Comparison of ENCODE assay signal across 30 cellular contexts in the genomic region with DNA sequence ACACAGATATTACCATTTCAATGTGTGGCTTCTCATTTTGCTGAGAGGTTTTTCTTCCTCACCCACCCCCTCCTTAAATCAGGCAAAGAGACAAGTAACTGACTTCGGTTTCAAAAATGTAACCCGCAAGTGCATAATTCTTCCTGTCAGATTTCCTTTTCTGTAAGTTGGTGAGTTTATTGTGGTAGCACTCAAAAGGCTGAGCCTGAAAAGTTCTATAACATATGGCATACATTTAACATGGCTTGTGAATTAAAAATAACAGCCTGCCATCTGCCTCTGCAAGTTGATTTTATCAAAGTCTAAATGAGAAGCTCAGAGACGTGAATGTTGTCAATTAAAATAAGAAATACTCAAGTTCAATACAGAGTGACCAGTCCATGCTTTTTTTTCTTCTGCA.
DNase-seq lines count a peak whose midpoint lies in the region; ATAC-seq and TF ChIP-seq lines count a peak whose summit lies in the region.
"Had no signal": no experiment of that assay in that cellular context is flagged by ENCODE, and none has a peak within 500 bp of the region (broad histone marks: within the 10 kb centered on the region; RNA-seq: fewer than 3 reads in every experiment).

No MANE protein-coding gene starts in this region.

- H3K27ac Mint-ChIP-seq in effector memory CD8-positive, alpha-beta T cell, result no peak overlapping the region
- no peak overlapping the region for H3K27ac Mint-ChIP-seq in activated T-cell treated with anti-CD3 and anti-CD28 coated beads, Interleukin-2, amount 50 U/mL, for 72 hours
- H3K27ac Mint-ChIP-seq in osteocyte (ENCODE audit: unreplicated experiment), result no peak overlapping the region
- H3K27ac Mint-ChIP-seq: activated CD4-positive, alpha-beta T cell treated with anti-CD3 and anti-CD28 coated beads, Interleukin-2, amount 10 ng/mL, durations not matched to agents 7 days and 5 days; activated naive CD8-positive, alpha-beta T cell; stimulated activated memory B cell treated with anti-CD40 and anti-IgM and Interleukin-4, amounts not matched to agents 10 μg/mL and 1 μg/mL and 100 μg/mL, for 72 hours had no signal

- H4K20me1 ChIP-seq in BLaER1 treated with 17β-estradiol and CSF1 and Interleukin-3, amounts not matched to agents 10 nM and 100 nM, result no peaks in the 10 kb centered on the region
- H4K20me1 ChIP-seq in Loucy (ENCODE audit: insufficient read depth, low read length, poor library complexity, severe bottlenecking), result no peaks in the 10 kb centered on the region

- no peaks in the 10 kb centered on the region for H3K36me3 Mint-ChIP-seq in effector memory CD8-positive, alpha-beta T cell (ENCODE audit: insufficient read depth)
- no peaks in the 10 kb centered on the region for H3K36me3 Mint-ChIP-seq in activated T-cell treated with anti-CD3 and anti-CD28 coated beads, Interleukin-2, amount 50 U/mL, for 72 hours (ENCODE audit: insufficient read depth in 2 of 2)
- H3K36me3 Mint-ChIP-seq in osteocyte (ENCODE audit: unreplicated experiment), result no peaks in the 10 kb centered on the region
- H3K36me3 Mint-ChIP-seq: activated naive CD8-positive, alpha-beta T cell; stimulated activated memory B cell treated with anti-CD40 and anti-IgM and Interleukin-4, amounts not matched to agents 10 μg/mL and 1 μg/mL and 100 μg/mL, for 72 hours had no signal

- peak overlapping the region in 9 of 11 experiments; percentile 29 to 68 (median 55); a peak in 16 of 22 replicates for H3K9ac ChIP-seq in BLaER1 treated with 17β-estradiol and CSF1 and Interleukin-3, amounts not matched to agents 10 nM and 100 nM
- H3K9ac ChIP-seq in Loucy (ENCODE audit: low read depth, low read length, poor library complexity, severe bottlenecking), result peak overlapping the region; percentile 73
- H3K9ac ChIP-seq: GM23248 had no signal

- intact Hi-C loops in uterus (cut with DNase I; ENCODE audit: low total_unique reads), result no loop called here

- ATAC-seq in effector memory CD8-positive, alpha-beta T cell (replicated peaks), result peak; percentile 26
- no peak for ATAC-seq in activated T-cell treated with anti-CD3 and anti-CD28 coated beads, Interleukin-2, amount 50 U/mL, for 72 hours (replicated peaks in 1 of 2)
- ATAC-seq: heart right ventricle; stimulated activated memory B cell treated with anti-CD40 and anti-IgM and Interleukin-4, amounts not matched to agents 10 μg/mL and 1 μg/mL and 100 μg/mL, for 72 hours had no signal

- H3K4me1 ChIP-seq in BLaER1 treated with 17β-estradiol and CSF1 and Interleukin-3, amounts not matched to agents 10 nM and 100 nM, result peaks cover 75 to 100% (median 98%) of the 10 kb centered on the region in 10 experiments
- H3K4me1 ChIP-seq in Loucy (ENCODE audit: insufficient read depth, low read length, poor library complexity, severe bottlenecking) (peaks cover 94% of the 10 kb centered on the region), uterus (no peaks in the 10 kb centered on the region)
- H3K4me1 ChIP-seq: esophagus squamous epithelium, heart right ventricle, prostate gland, sigmoid colon, upper lobe of left lung had no signal

- peak overlapping the region in 9 of 10 experiments; percentile 7 to 40 (median 23); a peak in 10 of 20 replicates for H3K4me3 ChIP-seq in BLaER1 treated with 17β-estradiol and CSF1 and Interleukin-3, amounts not matched to agents 10 nM and 100 nM
- H3K4me3 ChIP-seq in Loucy (ENCODE audit: low read length, poor library complexity, severe bottlenecking), result peak overlapping the region; percentile 61
- no peak overlapping the region for H3K4me3 ChIP-seq in uterus
- H3K4me3 ChIP-seq: esophagus squamous epithelium, GM23248, heart right ventricle, prostate gland, sigmoid colon, upper lobe of left lung had no signal

- peaks cover 0 to 14% of the 10 kb centered on the region in 2 donors for H3K9me3 Mint-ChIP-seq in effector memory CD8-positive, alpha-beta T cell
- peaks cover 0 to 2% of the 10 kb centered on the region in 2 donors for H3K9me3 Mint-ChIP-seq in activated T-cell treated with anti-CD3 and anti-CD28 coated beads, Interleukin-2, amount 50 U/mL, for 72 hours
- no peaks in the 10 kb centered on the region for H3K9me3 Mint-ChIP-seq in osteocyte (ENCODE audit: unreplicated experiment)
- H3K9me3 Mint-ChIP-seq: activated CD4-positive, alpha-beta T cell treated with anti-CD3 and anti-CD28 coated beads, Interleukin-2, amount 10 ng/mL, durations not matched to agents 7 days and 5 days; stimulated activated memory B cell treated with anti-CD40 and anti-IgM and Interleukin-4, amounts not matched to agents 10 μg/mL and 1 μg/mL and 100 μg/mL, for 72 hours had no signal

- H3F3A ChIP-seq in Loucy (ENCODE audit: low read depth), result peaks cover 5% of the 10 kb centered on the region

- no peak overlapping the region for H3K4me3 Mint-ChIP-seq in effector memory CD8-positive, alpha-beta T cell
- peak overlapping the region in 1 of 2 donors; percentile 24 for H3K4me3 Mint-ChIP-seq in activated T-cell treated with anti-CD3 and anti-CD28 coated beads, Interleukin-2, amount 50 U/mL, for 72 hours
- H3K4me3 Mint-ChIP-seq in osteocyte (ENCODE audit: unreplicated experiment), result no peak overlapping the region
- H3K4me3 Mint-ChIP-seq: activated CD4-positive, alpha-beta T cell treated with anti-CD3 and anti-CD28 coated beads, Interleukin-2, amount 10 ng/mL, durations not matched to agents 7 days and 5 days; activated naive CD8-positive, alpha-beta T cell; stimulated activated memory B cell treated with anti-CD40 and anti-IgM and Interleukin-4, amounts not matched to agents 10 μg/mL and 1 μg/mL and 100 μg/mL, for 72 hours had no signal

- H3K4me2 ChIP-seq in BLaER1 treated with 17β-estradiol and CSF1 and Interleukin-3, amounts not matched to agents 10 nM and 100 nM, result peak overlapping the region; percentile 73 to 93 (median 80)
- peak overlapping the region; percentile 81 for H3K4me2 ChIP-seq in Loucy (ENCODE audit: low read depth, low read length, poor library complexity, severe bottlenecking)

- TF ChIP-seq CTCF in Loucy (conservative IDR thresholded peaks at IDR 0.05; ENCODE audit: low read length) (no peak), osteocyte (IDR thresholded peaks at IDR 0.05) (no peak), uterus (IDR thresholded peaks at IDR 0.05) (no peak)

- H3K4me1 Mint-ChIP-seq in effector memory CD8-positive, alpha-beta T cell (ENCODE audit: low read depth in 2 of 2), result no peaks in the 10 kb centered on the region
- peaks cover 7% of the 10 kb centered on the region for H3K4me1 Mint-ChIP-seq in activated T-cell treated with anti-CD3 and anti-CD28 coated beads, Interleukin-2, amount 50 U/mL, for 72 hours (ENCODE audit: low read depth)
- H3K4me1 Mint-ChIP-seq in osteocyte (ENCODE audit: unreplicated experiment), result no peaks in the 10 kb centered on the region
- H3K4me1 Mint-ChIP-seq: stimulated activated memory B cell treated with anti-CD40 and anti-IgM and Interleukin-4, amounts not matched to agents 10 μg/mL and 1 μg/mL and 100 μg/mL, for 72 hours had no signal

- H2AFZ ChIP-seq in Loucy (ENCODE audit: low read length), result no peak overlapping the region
- H2AFZ ChIP-seq: GM23248 had no signal

- DNase-seq in SK-N-DZ (ENCODE audit: low spot score) (peak; percentile 47), osteocyte (ENCODE audit: extremely low spot score, unreplicated experiment) (no peak), uterus (no peak), SHP77 treated with DMSO at 0.1 percent for 48 hours (lab: John Stamatoyannopoulos, UW) (no peak)
- DNase-seq in effector memory CD8-positive, alpha-beta T cell, result no peak
- DNase-seq in activated T-cell treated with anti-CD3 and anti-CD28 coated beads, Interleukin-2, amount 50 U/mL, for 72 hours, result no peak
- DNase-seq: ACHN; activated CD4-positive, alpha-beta T cell treated with anti-CD3 and anti-CD28 coated beads, Interleukin-2, amount 10 ng/mL, durations not matched to agents 7 days and 5 days; activated effector memory CD4-positive, alpha-beta T cell treated with Interleukin-2 at 50 U/mL for 16 hours; C1 segment of cervical spinal cord; COR-L47; DMS79; esophagus squamous epithelium; foreskin melanocyte; GM23248; heart right ventricle; Karpas-422; NCI-H1092 treated with DMSO at 0.1 percent for 48 hours; NCI-H187; sigmoid colon; stimulated activated CD4-positive, alpha-beta T cell treated with anti-CD3 and anti-CD28 coated beads, Interleukin-4, amount 100 ng/mL, for 24 hours; substantia nigra; T-helper 9 cell; upper lobe of left lung; WERI-Rb-1 had no signal

- no peaks in the 10 kb centered on the region for H3K79me2 ChIP-seq in Loucy (ENCODE audit: insufficient read depth, low read length)

- H3K36me3 ChIP-seq in BLaER1 treated with 17β-estradiol and CSF1 and Interleukin-3, amounts not matched to agents 10 nM and 100 nM, result peaks cover 0 to 16% (median 0%) of the 10 kb centered on the region in 11 experiments; a peak in 4 of 22 replicates
- H3K36me3 ChIP-seq in Loucy (ENCODE audit: insufficient read depth, low read length), result no peaks in the 10 kb centered on the region
- H3K36me3 ChIP-seq in uterus, result no peaks in the 10 kb centered on the region
- H3K36me3 ChIP-seq: esophagus squamous epithelium, heart right ventricle, prostate gland, sigmoid colon, upper lobe of left lung, WERI-Rb-1 had no signal

- no peak for TF ChIP-seq POLR2A in uterus (IDR thresholded peaks at IDR 0.05)

- H3K9me2 ChIP-seq in Loucy (replicated peaks; ENCODE audit: low read depth, low read length), result no peaks in the 10 kb centered on the region

- H3K27ac ChIP-seq in BLaER1 treated with 17β-estradiol and CSF1 and Interleukin-3, amounts not matched to agents 10 nM and 100 nM, result peak overlapping the region in 9 of 11 experiments; percentile 40 to 82 (median 75); a peak in 18 of 22 replicates
- H3K27ac ChIP-seq in uterus, result no peak overlapping the region
- H3K27ac ChIP-seq: esophagus squamous epithelium, GM23248, heart right ventricle, prostate gland, sigmoid colon, upper lobe of left lung, WERI-Rb-1 had no signal

- no peaks in the 10 kb centered on the region for H3K27me3 ChIP-seq in BLaER1 treated with 17β-estradiol and CSF1 and Interleukin-3, amounts not matched to agents 10 nM and 100 nM
- H3K27me3 ChIP-seq in Loucy (ENCODE audit: insufficient read depth, low read length, poor library complexity, severe bottlenecking), result no peaks in the 10 kb centered on the region
- no peaks in the 10 kb centered on the region for H3K27me3 ChIP-seq in uterus
- H3K27me3 ChIP-seq: esophagus squamous epithelium, sigmoid colon, upper lobe of left lung had no signal

- no peaks in the 10 kb centered on the region for H3K27me3 Mint-ChIP-seq in effector memory CD8-positive, alpha-beta T cell
- H3K27me3 Mint-ChIP-seq in activated T-cell treated with anti-CD3 and anti-CD28 coated beads, Interleukin-2, amount 50 U/mL, for 72 hours (ENCODE audit: low read depth), result no peaks in the 10 kb centered on the region
- H3K27me3 Mint-ChIP-seq in osteocyte (ENCODE audit: unreplicated experiment), result no peaks in the 10 kb centered on the region
- H3K27me3 Mint-ChIP-seq: activated CD4-positive, alpha-beta T cell treated with anti-CD3 and anti-CD28 coated beads, Interleukin-2, amount 10 ng/mL, durations not matched to agents 7 days and 5 days; stimulated activated memory B cell treated with anti-CD40 and anti-IgM and Interleukin-4, amounts not matched to agents 10 μg/mL and 1 μg/mL and 100 μg/mL, for 72 hours had no signal

- peaks cover 0 to 12% (median 5%) of the 10 kb centered on the region in 11 experiments; a peak in 8 of 22 replicates for H3K9me3 ChIP-seq in BLaER1 treated with 17β-estradiol and CSF1 and Interleukin-3, amounts not matched to agents 10 nM and 100 nM (replicated peaks in 1 of 11)
- H3K9me3 ChIP-seq in Loucy (ENCODE audit: insufficient read depth, low read depth, low read length), result no peaks in the 10 kb centered on the region
- no peaks in the 10 kb centered on the region for H3K9me3 ChIP-seq in uterus
- H3K9me3 ChIP-seq: esophagus squamous epithelium, heart right ventricle, prostate gland, sigmoid colon, upper lobe of left lung had no signal

Comparison
In these comparisons a context has a peak if more than half of its experiments do, and no peak if none do; other contexts are left out.
1. H3K27ac ChIP-seq: peak in BLaER1 treated with 17β-estradiol and CSF1 and Interleukin-3, amounts not matched to agents 10 nM and 100 nM (9 of 11); none in uterus (0 of 2).
2. H3K4me3 ChIP-seq: peak in BLaER1 treated with 17β-estradiol and CSF1 and Interleukin-3, amounts not matched to agents 10 nM and 100 nM (9 of 10) and Loucy (single experiment); none in uterus (0 of 2).